In the genomic region with DNA sequence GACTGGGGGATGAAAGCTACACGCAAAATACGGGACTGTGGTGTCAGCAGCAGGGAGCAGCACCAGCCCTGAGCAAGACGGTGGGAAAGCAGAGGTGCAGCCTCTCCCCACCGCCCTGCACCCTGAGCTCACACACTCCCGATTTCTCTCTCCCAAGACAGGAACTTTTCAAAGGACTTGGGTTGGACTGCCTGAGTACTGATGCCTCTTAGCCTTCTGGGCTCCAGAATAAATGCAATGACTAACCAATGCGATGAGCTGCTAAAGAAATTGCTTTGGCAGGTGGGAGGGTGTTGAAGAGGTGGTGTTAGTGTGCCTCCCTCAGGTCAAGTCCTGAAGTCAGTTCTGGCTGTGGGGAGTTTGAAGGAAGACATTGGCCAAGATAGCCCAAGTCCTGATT, we compare ENCODE assay signal across 1 cellular context.
TF ChIP-seq lines count a peak whose summit lies in the region.

No MANE protein-coding gene starts in this region.

TF ChIP-seq in K562, 482 proteins besides CTCF, POLR2A, EP300 and RAD21 (continued from another document):
- TF ChIP-seq, protein P1, sequence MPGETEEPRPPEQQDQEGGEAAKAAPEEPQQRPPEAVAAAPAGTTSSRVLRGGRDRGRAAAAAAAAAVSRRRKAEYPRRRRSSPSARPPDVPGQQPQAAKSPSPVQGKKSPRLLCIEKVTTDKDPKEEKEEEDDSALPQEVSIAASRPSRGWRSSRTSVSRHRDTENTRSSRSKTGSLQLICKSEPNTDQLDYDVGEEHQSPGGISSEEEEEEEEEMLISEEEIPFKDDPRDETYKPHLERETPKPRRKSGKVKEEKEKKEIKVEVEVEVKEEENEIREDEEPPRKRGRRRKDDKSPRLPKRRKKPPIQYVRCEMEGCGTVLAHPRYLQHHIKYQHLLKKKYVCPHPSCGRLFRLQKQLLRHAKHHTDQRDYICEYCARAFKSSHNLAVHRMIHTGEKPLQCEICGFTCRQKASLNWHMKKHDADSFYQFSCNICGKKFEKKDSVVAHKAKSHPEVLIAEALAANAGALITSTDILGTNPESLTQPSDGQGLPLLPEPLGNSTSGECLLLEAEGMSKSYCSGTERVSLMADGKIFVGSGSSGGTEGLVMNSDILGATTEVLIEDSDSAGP (CRISPR knock-in tag; IDR thresholded peaks at IDR 0.05) = no peak
- TF ChIP-seq ESRRA (IDR thresholded peaks at IDR 0.05; ENCODE audit: borderline replicate concordance, low read depth) = no peak
- TF ChIP-seq ETV5 (CRISPR knock-in tag; IDR thresholded peaks at IDR 0.05; ENCODE audit: low read depth) = no peak
- TF ChIP-seq TCF3 (CRISPR knock-in tag; IDR thresholded peaks at IDR 0.05) = no peak
- TF ChIP-seq SMC3 (conservative IDR thresholded peaks at IDR 0.05; ENCODE audit: insufficient read depth, low read depth, low read length) = 0 out of 2 replicates have a peak, but pooled peaks have one; percentile 19
- TF ChIP-seq, protein P2, sequence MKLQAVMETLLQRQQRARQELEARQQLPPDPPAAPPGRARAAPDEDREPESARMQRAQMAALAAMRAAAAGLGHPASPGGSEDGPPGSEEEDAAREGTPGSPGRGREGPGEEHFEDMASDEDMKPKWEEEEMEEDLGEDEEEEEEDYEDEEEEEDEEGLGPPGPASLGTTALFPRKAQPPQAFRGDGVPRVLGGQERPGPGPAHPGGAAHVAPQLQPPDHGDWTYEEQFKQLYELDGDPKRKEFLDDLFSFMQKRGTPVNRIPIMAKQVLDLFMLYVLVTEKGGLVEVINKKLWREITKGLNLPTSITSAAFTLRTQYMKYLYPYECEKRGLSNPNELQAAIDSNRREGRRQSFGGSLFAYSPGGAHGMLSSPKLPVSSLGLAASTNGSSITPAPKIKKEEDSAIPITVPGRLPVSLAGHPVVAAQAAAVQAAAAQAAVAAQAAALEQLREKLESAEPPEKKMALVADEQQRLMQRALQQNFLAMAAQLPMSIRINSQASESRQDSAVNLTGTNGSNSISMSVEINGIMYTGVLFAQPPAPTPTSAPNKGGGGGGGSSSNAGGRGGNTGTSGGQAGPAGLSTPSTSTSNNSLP (IDR thresholded peaks at IDR 0.05; ENCODE audit: borderline replicate concordance, low read depth, low read length) = no peak
- TF ChIP-seq TCF7 (IDR thresholded peaks at IDR 0.05; ENCODE audit: borderline replicate concordance) = no peak
- TF ChIP-seq, protein P3, sequence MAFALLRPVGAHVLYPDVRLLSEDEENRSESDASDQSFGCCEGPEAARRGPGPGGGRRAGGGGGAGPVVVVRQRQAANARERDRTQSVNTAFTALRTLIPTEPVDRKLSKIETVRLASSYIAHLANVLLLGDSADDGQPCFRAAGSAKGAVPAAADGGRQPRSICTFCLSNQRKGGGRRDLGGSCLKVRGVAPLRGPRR (CRISPR knock-in tag; IDR thresholded peaks at IDR 0.05) = no peak
- no peak for TF ChIP-seq NR3C1 (CRISPR knock-in tag; IDR thresholded peaks at IDR 0.05)
- TF ChIP-seq, protein P4, sequence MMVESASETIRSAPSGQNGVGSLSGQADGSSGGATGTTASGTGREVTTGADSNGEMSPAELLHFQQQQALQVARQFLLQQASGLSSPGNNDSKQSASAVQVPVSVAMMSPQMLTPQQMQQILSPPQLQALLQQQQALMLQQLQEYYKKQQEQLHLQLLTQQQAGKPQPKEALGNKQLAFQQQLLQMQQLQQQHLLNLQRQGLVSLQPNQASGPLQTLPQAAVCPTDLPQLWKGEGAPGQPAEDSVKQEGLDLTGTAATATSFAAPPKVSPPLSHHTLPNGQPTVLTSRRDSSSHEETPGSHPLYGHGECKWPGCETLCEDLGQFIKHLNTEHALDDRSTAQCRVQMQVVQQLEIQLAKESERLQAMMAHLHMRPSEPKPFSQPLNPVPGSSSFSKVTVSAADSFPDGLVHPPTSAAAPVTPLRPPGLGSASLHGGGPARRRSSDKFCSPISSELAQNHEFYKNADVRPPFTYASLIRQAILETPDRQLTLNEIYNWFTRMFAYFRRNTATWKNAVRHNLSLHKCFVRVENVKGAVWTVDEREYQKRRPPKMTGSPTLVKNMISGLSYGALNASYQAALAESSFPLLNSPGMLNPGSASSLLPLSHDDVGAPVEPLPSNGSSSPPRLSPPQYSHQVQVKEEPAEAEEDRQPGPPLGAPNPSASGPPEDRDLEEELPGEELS (CRISPR knock-in tag; IDR thresholded peaks at IDR 0.05; ENCODE audit: borderline replicate concordance) = no peak
- TF ChIP-seq RFX5 (IDR thresholded peaks at IDR 0.05; ENCODE audit: low read depth, low read length) = no peak
- TF ChIP-seq SREBF2 (CRISPR knock-in tag; IDR thresholded peaks at IDR 0.05) = no peak
- no peak for TF ChIP-seq HOXB6 (CRISPR knock-in tag; IDR thresholded peaks at IDR 0.05; ENCODE audit: borderline replicate concordance)
- TF ChIP-seq ZNF274 (IDR thresholded peaks at IDR 0.05; ENCODE audit: borderline replicate concordance, low read depth, low read length) = no peak
- TF ChIP-seq TCFL5 (CRISPR knock-in tag; conservative IDR thresholded peaks at IDR 0.05) = no peak
- no peak for TF ChIP-seq SETDB1 (IDR thresholded peaks at IDR 0.05; ENCODE audit: low read length)
- no peak for TF ChIP-seq SNIP1 (IDR thresholded peaks at IDR 0.05; ENCODE audit: low read depth)
- TF ChIP-seq, protein P5, sequence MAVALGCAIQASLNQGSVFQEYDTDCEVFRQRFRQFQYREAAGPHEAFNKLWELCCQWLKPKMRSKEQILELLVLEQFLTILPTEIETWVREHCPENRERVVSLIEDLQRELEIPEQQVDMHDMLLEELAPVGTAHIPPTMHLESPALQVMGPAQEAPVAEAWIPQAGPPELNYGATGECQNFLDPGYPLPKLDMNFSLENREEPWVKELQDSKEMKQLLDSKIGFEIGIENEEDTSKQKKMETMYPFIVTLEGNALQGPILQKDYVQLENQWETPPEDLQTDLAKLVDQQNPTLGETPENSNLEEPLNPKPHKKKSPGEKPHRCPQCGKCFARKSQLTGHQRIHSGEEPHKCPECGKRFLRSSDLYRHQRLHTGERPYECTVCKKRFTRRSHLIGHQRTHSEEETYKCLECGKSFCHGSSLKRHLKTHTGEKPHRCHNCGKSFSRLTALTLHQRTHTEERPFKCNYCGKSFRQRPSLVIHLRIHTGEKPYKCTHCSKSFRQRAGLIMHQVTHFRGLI (CRISPR knock-in tag; IDR thresholded peaks at IDR 0.05) = no peak
- TF ChIP-seq SIRT6 (IDR thresholded peaks at IDR 0.05; ENCODE audit: low read depth, low read length) = no peak
- TF ChIP-seq CBFB (CRISPR knock-in tag; IDR thresholded peaks at IDR 0.05) = 0 out of 2 replicates have a peak, but pooled peaks have one; percentile 27
- no peak for TF ChIP-seq ESRRB (CRISPR knock-in tag; IDR thresholded peaks at IDR 0.05; ENCODE audit: borderline replicate concordance)
- TF ChIP-seq JUND (IDR thresholded peaks at IDR 0.05; ENCODE audit: borderline replicate concordance, low read depth, low read length) = no peak
- no peak for TF ChIP-seq JUND (tag; IDR thresholded peaks at IDR 0.05; ENCODE audit: borderline replicate concordance, low read depth, low read length)
TF ChIP-seq in K562: peak in this region for 6.
